ENCODE assay signal across 1 cellular context in the genomic region with DNA sequence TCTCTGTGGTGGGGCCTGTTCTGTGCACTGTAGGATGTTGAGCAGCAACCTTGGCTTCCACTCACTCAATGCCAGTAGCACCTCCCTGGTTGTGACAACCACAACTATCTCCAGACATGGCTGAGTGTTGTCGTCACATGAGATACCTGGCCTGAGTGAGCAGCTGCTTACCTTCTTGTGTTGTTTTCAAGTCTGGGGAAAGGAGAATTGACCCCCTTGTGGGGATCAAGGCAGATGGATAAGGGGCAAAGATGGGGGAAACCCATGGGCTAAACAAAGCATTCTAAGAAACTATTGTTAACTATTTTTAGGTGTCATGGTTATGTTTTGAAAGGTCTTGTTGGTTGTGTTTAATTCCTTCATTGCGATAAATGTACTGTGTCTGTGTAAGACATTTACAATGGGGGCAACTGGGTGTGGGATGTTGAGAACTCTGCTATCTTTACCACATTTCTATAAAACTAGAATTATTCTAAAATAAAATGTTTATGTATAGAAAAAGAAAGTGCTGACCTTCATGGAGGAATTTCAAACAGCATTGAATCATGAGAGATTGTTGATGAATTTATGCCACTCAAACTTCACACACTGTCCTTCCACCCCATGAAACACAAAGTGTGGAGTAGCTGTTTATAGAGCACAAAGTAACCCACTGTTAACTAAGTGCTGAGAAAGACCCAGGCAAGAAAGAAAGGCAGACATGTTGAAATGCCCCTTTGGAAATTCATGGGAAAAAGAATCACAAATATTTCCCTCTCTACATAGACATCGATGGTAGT.
TF ChIP-seq lines count a peak whose summit lies in the region.

No MANE protein-coding gene starts in this region.

TF ChIP-seq in GM12878, 131 proteins besides CTCF, POLR2A, EP300 and RAD21:
- 0 out of 2 replicates have a peak, but pooled peaks have one; percentile 21 for TF ChIP-seq MEF2A (IDR thresholded peaks at IDR 0.05; ENCODE audit: insufficient read depth, low read depth, low read length)
- TF ChIP-seq, protein P1, sequence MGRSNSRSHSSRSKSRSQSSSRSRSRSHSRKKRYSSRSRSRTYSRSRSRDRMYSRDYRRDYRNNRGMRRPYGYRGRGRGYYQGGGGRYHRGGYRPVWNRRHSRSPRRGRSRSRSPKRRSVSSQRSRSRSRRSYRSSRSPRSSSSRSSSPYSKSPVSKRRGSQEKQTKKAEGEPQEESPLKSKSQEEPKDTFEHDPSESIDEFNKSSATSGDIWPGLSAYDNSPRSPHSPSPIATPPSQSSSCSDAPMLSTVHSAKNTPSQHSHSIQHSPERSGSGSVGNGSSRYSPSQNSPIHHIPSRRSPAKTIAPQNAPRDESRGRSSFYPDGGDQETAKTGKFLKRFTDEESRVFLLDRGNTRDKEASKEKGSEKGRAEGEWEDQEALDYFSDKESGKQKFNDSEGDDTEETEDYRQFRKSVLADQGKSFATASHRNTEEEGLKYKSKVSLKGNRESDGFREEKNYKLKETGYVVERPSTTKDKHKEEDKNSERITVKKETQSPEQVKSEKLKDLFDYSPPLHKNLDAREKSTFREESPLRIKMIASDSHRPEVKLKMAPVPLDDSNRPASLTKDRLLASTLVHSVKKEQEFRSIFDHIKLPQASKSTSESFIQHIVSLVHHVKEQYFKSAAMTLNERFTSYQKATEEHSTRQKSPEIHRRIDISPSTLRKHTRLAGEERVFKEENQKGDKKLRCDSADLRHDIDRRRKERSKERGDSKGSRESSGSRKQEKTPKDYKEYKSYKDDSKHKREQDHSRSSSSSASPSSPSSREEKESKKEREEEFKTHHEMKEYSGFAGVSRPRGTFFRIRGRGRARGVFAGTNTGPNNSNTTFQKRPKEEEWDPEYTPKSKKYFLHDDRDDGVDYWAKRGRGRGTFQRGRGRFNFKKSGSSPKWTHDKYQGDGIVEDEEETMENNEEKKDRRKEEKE (IDR thresholded peaks at IDR 0.05): no peak
- no peak for TF ChIP-seq HDAC6 (IDR thresholded peaks at IDR 0.05; ENCODE audit: unreplicated experiment)
- TF ChIP-seq, protein P2, sequence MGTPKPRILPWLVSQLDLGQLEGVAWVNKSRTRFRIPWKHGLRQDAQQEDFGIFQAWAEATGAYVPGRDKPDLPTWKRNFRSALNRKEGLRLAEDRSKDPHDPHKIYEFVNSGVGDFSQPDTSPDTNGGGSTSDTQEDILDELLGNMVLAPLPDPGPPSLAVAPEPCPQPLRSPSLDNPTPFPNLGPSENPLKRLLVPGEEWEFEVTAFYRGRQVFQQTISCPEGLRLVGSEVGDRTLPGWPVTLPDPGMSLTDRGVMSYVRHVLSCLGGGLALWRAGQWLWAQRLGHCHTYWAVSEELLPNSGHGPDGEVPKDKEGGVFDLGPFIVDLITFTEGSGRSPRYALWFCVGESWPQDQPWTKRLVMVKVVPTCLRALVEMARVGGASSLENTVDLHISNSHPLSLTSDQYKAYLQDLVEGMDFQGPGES (IDR thresholded peaks at IDR 0.05): no peak
- no peak for TF ChIP-seq RELB (IDR thresholded peaks at IDR 0.05; ENCODE audit: low read depth)
- TF ChIP-seq MYB (IDR thresholded peaks at IDR 0.05; ENCODE audit: borderline replicate concordance, low read depth, low read length): no peak
- no peak for TF ChIP-seq PML (IDR thresholded peaks at IDR 0.05; ENCODE audit: low read length)
- no peak for TF ChIP-seq TCF12 (IDR thresholded peaks at IDR 0.05; ENCODE audit: low read depth, low read length)
